ENCODE assay signal across 13 cellular contexts in genomic region chr7:2735744-2736143, GRCh38. TPM values are rescaled to one million over a fixed set of nuclear protein-coding genes. Genes with fewer than 3 reads are reported as not detected.
A peak's percentile ranks its signal among the peaks of the same experiment; 100 is the strongest.
DNase-seq lines count a peak whose midpoint lies in the region; ATAC-seq and TF ChIP-seq lines count a peak whose summit lies in the region.
"Had no signal": no experiment of that assay in that cellular context is flagged by ENCODE, and none has a peak within 500 bp of the region (broad histone marks: within the 10 kb centered on the region; RNA-seq: fewer than 3 reads in every experiment).

No MANE protein-coding gene starts in this region.

- H3K4me1 Mint-ChIP-seq in stimulated activated effector memory CD8-positive, alpha-beta T cell treated with anti-CD3 and anti-CD28 coated beads, Interleukin-12 subunit alpha, Interleukin-12 subunit beta, amount 100 ng/mL, for 72 hours = peaks cover 15% of the 10 kb centered on the region
- H3K4me1 Mint-ChIP-seq in stimulated activated naive CD8-positive, alpha-beta T cell treated with anti-CD3 and anti-CD28 coated beads, Interleukin-15, amount 100 ng/mL, for 72 hours = peaks cover 66% of the 10 kb centered on the region

- DNase-seq in NB4 (ENCODE audit: low read depth) = no peak
- DNase-seq in mesendoderm = no peak
- no peak for DNase-seq in stimulated activated effector memory CD8-positive, alpha-beta T cell treated with anti-CD3 and anti-CD28 coated beads, Interleukin-12 subunit alpha, Interleukin-12 subunit beta, amount 100 ng/mL, for 72 hours (ENCODE audit: low spot score in 2 of 2)
- no peak for DNase-seq in iPS-NIHi7 (ENCODE audit: extremely low spot score)
- DNase-seq in stimulated activated CD4-positive, alpha-beta T cell treated with anti-CD3 and anti-CD28 coated beads, Interleukin-12 subunit alpha, Interleukin-12 subunit beta, amount 100 ng/mL, for 4 hours = no peak
- DNase-seq in stimulated activated naive CD8-positive, alpha-beta T cell treated with anti-CD3 and anti-CD28 coated beads, Interleukin-15, amount 100 ng/mL, for 72 hours = no peak
- DNase-seq: Calu3, HFFc6 had no signal

- no peak for TF ChIP-seq POLR2A in NB4 (IDR thresholded peaks at IDR 0.05; ENCODE audit: extremely low read depth, insufficient read length)

- H3K4ac ChIP-seq in mesendoderm (ENCODE audit: low read depth, low read length) = no peak overlapping the region

- no peak overlapping the region for H4K8ac ChIP-seq in mesendoderm (ENCODE audit: low read depth, low read length)

- H3K4me2 ChIP-seq in DOHH2 (ENCODE audit: low read length) = peak overlapping the region; percentile 58
- no peak overlapping the region for H3K4me2 ChIP-seq in mesendoderm (ENCODE audit: low read length)

- H3K4me3 Mint-ChIP-seq in stimulated activated effector memory CD8-positive, alpha-beta T cell treated with anti-CD3 and anti-CD28 coated beads, Interleukin-12 subunit alpha, Interleukin-12 subunit beta, amount 100 ng/mL, for 72 hours = no peak overlapping the region
- no peak overlapping the region for H3K4me3 Mint-ChIP-seq in stimulated activated naive CD8-positive, alpha-beta T cell treated with anti-CD3 and anti-CD28 coated beads, Interleukin-15, amount 100 ng/mL, for 72 hours
- H3K4me3 Mint-ChIP-seq: HFFc6; T-helper 1 cell treated with Interleukin-12 subunit alpha and Interleukin-12 subunit beta and Interleukin-4 antibody, amounts not matched to agents 30 μg/mL and 1 μg/mL, for 36 hours had no signal

- no peak overlapping the region for H3K9ac ChIP-seq in mesendoderm (ENCODE audit: low read length)

- peaks cover 23% of the 10 kb centered on the region for H3K79me1 ChIP-seq in mesendoderm (ENCODE audit: low read length)

- peak overlapping the region; percentile 54 for H3K27ac Mint-ChIP-seq in stimulated activated effector memory CD8-positive, alpha-beta T cell treated with anti-CD3 and anti-CD28 coated beads, Interleukin-12 subunit alpha, Interleukin-12 subunit beta, amount 100 ng/mL, for 72 hours
- H3K27ac Mint-ChIP-seq in stimulated activated naive CD8-positive, alpha-beta T cell treated with anti-CD3 and anti-CD28 coated beads, Interleukin-15, amount 100 ng/mL, for 72 hours = no peak overlapping the region
- H3K27ac Mint-ChIP-seq: HFFc6 had no signal

- WGBS in mesendoderm (ENCODE audit: extremely low coverage, insufficient coverage, low lambda C conversion rate) = no CpG with 5 or more reads among the region's 13 CpGs

- peak overlapping the region; percentile 2 for H3K56ac ChIP-seq in mesendoderm (ENCODE audit: low read length)

- no peaks in the 10 kb centered on the region for H3K27me3 ChIP-seq in DOHH2 (ENCODE audit: control insufficient read depth, low read length)
- no peaks in the 10 kb centered on the region for H3K27me3 ChIP-seq in mesendoderm (ENCODE audit: insufficient read depth, low read length, poor library complexity)
- H3K27me3 ChIP-seq: adrenal gland had no signal

- H2BK120ac ChIP-seq in mesendoderm (ENCODE audit: low read depth, low read length) = no peak overlapping the region

- no peaks in the 10 kb centered on the region for H3K9me3 Mint-ChIP-seq in stimulated activated effector memory CD8-positive, alpha-beta T cell treated with anti-CD3 and anti-CD28 coated beads, Interleukin-12 subunit alpha, Interleukin-12 subunit beta, amount 100 ng/mL, for 72 hours
- no peaks in the 10 kb centered on the region for H3K9me3 Mint-ChIP-seq in stimulated activated naive CD8-positive, alpha-beta T cell treated with anti-CD3 and anti-CD28 coated beads, Interleukin-15, amount 100 ng/mL, for 72 hours
- H3K9me3 Mint-ChIP-seq: central memory CD8-positive, alpha-beta T cell; IgD-negative memory B cell; T-helper 1 cell treated with Interleukin-12 subunit alpha and Interleukin-12 subunit beta and Interleukin-4 antibody, amounts not matched to agents 30 μg/mL and 1 μg/mL, for 36 hours had no signal

- peaks cover 10% of the 10 kb centered on the region for H3K27me3 Mint-ChIP-seq in stimulated activated naive CD8-positive, alpha-beta T cell treated with anti-CD3 and anti-CD28 coated beads, Interleukin-15, amount 100 ng/mL, for 72 hours
- H3K27me3 Mint-ChIP-seq: central memory CD8-positive, alpha-beta T cell; IgD-negative memory B cell had no signal

- no peak overlapping the region for H3K18ac ChIP-seq in mesendoderm (ENCODE audit: low read length)

- H3K23ac ChIP-seq in mesendoderm (ENCODE audit: low read length) = no peak overlapping the region

- H3K4me3 ChIP-seq in DOHH2 (ENCODE audit: low read length) = no peak overlapping the region
- peak overlapping the region; percentile 22 for H3K4me3 ChIP-seq in NB4 (ENCODE audit: low read depth, low read length)
- no peak overlapping the region for H3K4me3 ChIP-seq in mesendoderm (ENCODE audit: low read length)
- H3K4me3 ChIP-seq: adrenal gland had no signal

- H3K4me1 ChIP-seq in DOHH2 (ENCODE audit: control insufficient read depth, low read length) = peaks cover 33% of the 10 kb centered on the region
- peaks cover 3% of the 10 kb centered on the region for H3K4me1 ChIP-seq in mesendoderm (ENCODE audit: control insufficient read depth, low read depth, low read length)

- no peak overlapping the region for H2AK5ac ChIP-seq in mesendoderm (ENCODE audit: low read length)

- H3K9me2 ChIP-seq in DOHH2 (replicated peaks; ENCODE audit: control insufficient read depth, low read length) = no peaks in the 10 kb centered on the region

- peaks cover 4% of the 10 kb centered on the region; the same call in 1 of the 2 replicates for H3F3A ChIP-seq in DOHH2 (ENCODE audit: control insufficient read depth, insufficient read depth)

- H3K36me3 ChIP-seq in DOHH2 (ENCODE audit: control insufficient read depth, low read length) (peaks cover 5% of the 10 kb centered on the region; the same call in 1 of the 2 replicates), mesendoderm (ENCODE audit: control insufficient read depth, insufficient read depth, low read length) (peaks cover 2% of the 10 kb centered on the region)

- H4K20me1 ChIP-seq in DOHH2 (ENCODE audit: control insufficient read depth, insufficient read depth, low read depth, low read length) = peaks cover 3% of the 10 kb centered on the region; the same call in 1 of the 2 replicates

- no peak overlapping the region for H4K5ac ChIP-seq in mesendoderm (ENCODE audit: low read length)

- H3K79me2 ChIP-seq in DOHH2 (ENCODE audit: control insufficient read depth, low read length) = 0 out of 2 replicates have a peak, but pooled peaks cover 3% of the 10 kb centered on the region
- H3K79me2 ChIP-seq in mesendoderm (ENCODE audit: control insufficient read depth, insufficient read depth, low read length) = peaks cover 10% of the 10 kb centered on the region

- no peak overlapping the region for H2BK15ac ChIP-seq in mesendoderm (replicated peaks; ENCODE audit: low read depth)

- no peaks in the 10 kb centered on the region for H3K9me3 ChIP-seq in DOHH2 (ENCODE audit: control insufficient read depth, insufficient read depth, low read length)
- H3K9me3 ChIP-seq: adrenal gland had no signal

- no peak for TF ChIP-seq CTCF in DOHH2 (IDR thresholded peaks at IDR 0.05; ENCODE audit: low read depth, low read length, poor library complexity, severe bottlenecking)
- TF ChIP-seq CTCF in NB4 (IDR thresholded peaks at IDR 0.05; ENCODE audit: low read depth, low read length) = no peak

- no peaks in the 10 kb centered on the region for H3K36me3 Mint-ChIP-seq in stimulated activated effector memory CD8-positive, alpha-beta T cell treated with anti-CD3 and anti-CD28 coated beads, Interleukin-12 subunit alpha, Interleukin-12 subunit beta, amount 100 ng/mL, for 72 hours

- H2BK5ac ChIP-seq in mesendoderm (ENCODE audit: low read length) = no peak overlapping the region

- ATAC-seq in stimulated activated effector memory CD8-positive, alpha-beta T cell treated with anti-CD3 and anti-CD28 coated beads, Interleukin-12 subunit alpha, Interleukin-12 subunit beta, amount 100 ng/mL, for 72 hours = no peak
- no peak for ATAC-seq in stimulated activated naive CD8-positive, alpha-beta T cell treated with anti-CD3 and anti-CD28 coated beads, Interleukin-15, amount 100 ng/mL, for 72 hours

- no peak overlapping the region for H3K27ac ChIP-seq in DOHH2 (ENCODE audit: low read depth, low read length)
- H3K27ac ChIP-seq in mesendoderm (ENCODE audit: low read depth, low read length) = no peak overlapping the region

RNA-seq across cellular contexts. Expression of gene AMZ1, which starts 47.7 kb away (rescaled TPM):
- polyA plus RNA-seq in mesendoderm (2013, experiment 1 of 2) = 0.28 TPM
- 0.34 TPM for polyA plus RNA-seq in mesendoderm (2013, experiment 2 of 2)
